ENCODE assay signal across 27 cellular contexts in the genomic region with DNA sequence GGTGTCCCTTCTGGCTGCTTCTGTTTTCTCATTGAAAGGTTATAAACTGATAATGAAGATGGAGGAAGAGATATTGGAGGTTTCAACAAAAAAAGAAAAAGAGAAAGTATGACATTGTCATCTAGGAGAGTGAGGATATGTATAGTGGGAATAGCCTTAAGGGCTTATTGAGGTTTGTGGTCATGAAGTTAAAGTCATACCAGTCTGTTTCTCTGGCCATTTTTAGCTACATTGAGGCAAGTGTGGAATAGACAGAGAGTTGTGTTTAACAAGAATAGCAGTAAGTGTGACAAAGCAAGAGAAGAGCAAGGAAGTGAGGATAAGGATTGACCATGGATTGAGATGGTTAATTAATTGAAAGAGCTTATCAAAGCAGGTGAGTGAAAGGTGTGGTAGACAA.
DNase-seq lines count a peak whose midpoint lies in the region; ATAC-seq, FAIRE-seq and TF ChIP-seq lines count a peak whose summit lies in the region.
"Had no signal": no experiment of that assay in that cellular context is flagged by ENCODE, and none has a peak within 500 bp of the region (broad histone marks: within the 10 kb centered on the region; RNA-seq: fewer than 3 reads in every experiment).

No MANE protein-coding gene starts in this region.

- intact Hi-C loops in GM12878 (cut with micrococcal nuclease; ENCODE audit: unreplicated experiment) = no loop called here

- H3K9me3 ChIP-seq in GM12878 (replicated peaks; ENCODE audit: control insufficient read depth, insufficient read depth, low read length) (no peaks in the 10 kb centered on the region), upper lobe of left lung (no peaks in the 10 kb centered on the region)
- H3K9me3 ChIP-seq: esophagus muscularis mucosa, SJCRH30 had no signal

- no peak overlapping the region for H3K9ac ChIP-seq in GM12878 (ENCODE audit: control insufficient read depth, insufficient read depth, low read length)

- SMC1A ChIA-PET in GM12878 (lab: Charles Lee; ENCODE audit: uncharacterized antibody, unreplicated experiment) = no interaction called here

- H3K36me3 ChIP-seq in GM12878 (ENCODE audit: control insufficient read depth in 2 of 2, insufficient read depth in 2 of 2, low read length in 1 of 2) (no peaks in the 10 kb centered on the region), upper lobe of left lung (no peaks in the 10 kb centered on the region)
- H3K36me3 ChIP-seq: esophagus muscularis mucosa, SJCRH30 had no signal

- H3K27ac ChIP-seq in GM12878 (ENCODE audit: control insufficient read depth, insufficient read depth) = no peak overlapping the region
- H3K27ac ChIP-seq in upper lobe of left lung = no peak overlapping the region
- H3K27ac ChIP-seq: esophagus muscularis mucosa, SJCRH30, VCaP had no signal

- no TSS peak for BruUV-seq in GM12878 (replicated peaks; lab: Mats Ljungman, UMichigan)

- H3K9me3 Mint-ChIP-seq in activated CD4-positive, alpha-beta T cell treated with anti-CD3 and anti-CD28 coated beads, Interleukin-2, amount 10 ng/mL, durations not matched to agents 7 days and 5 days = no peaks in the 10 kb centered on the region
- H3K9me3 Mint-ChIP-seq: activated naive CD4-positive, alpha-beta T cell treated with anti-CD3 and anti-CD28 coated beads, Interleukin-2, amount 50 U/mL, for 72 hours; nephron; T-helper 1 cell treated with Interleukin-12 subunit alpha and Interleukin-12 subunit beta and Interleukin-4 antibody, amounts not matched to agents 30 μg/mL and 1 μg/mL, for 36 hours; type B pancreatic cell had no signal

- H3K27me3 ChIP-seq in GM12878 (replicated peaks in 1 of 2; ENCODE audit: control insufficient read depth in 2 of 2, insufficient read depth in 2 of 2, low read length in 1 of 2) = no peaks in the 10 kb centered on the region
- H3K27me3 ChIP-seq in upper lobe of left lung = no peaks in the 10 kb centered on the region
- H3K27me3 ChIP-seq: esophagus muscularis mucosa, SJCRH30 had no signal

- TF ChIP-seq POLR2A in GM12878 (IDR thresholded peaks at IDR 0.05; ENCODE audit: low read depth, low read length) (no peak), upper lobe of left lung (IDR thresholded peaks at IDR 0.05) (no peak)

- peaks cover 2% of the 10 kb centered on the region for H3K4me1 Mint-ChIP-seq in activated CD4-positive, alpha-beta T cell treated with anti-CD3 and anti-CD28 coated beads, Interleukin-2, amount 10 ng/mL, durations not matched to agents 7 days and 5 days
- H3K4me1 Mint-ChIP-seq: mesothelial cell of epicardium, nephron had no signal

- in situ Hi-C loops in GM12878 (cut with MboI) = no loop called here

- no peak for FAIRE-seq in GM12878 (lab: Jason Lieb, UNC)
- FAIRE-seq: H1 had no signal

- H3K4me3 Mint-ChIP-seq in activated CD4-positive, alpha-beta T cell treated with anti-CD3 and anti-CD28 coated beads, Interleukin-2, amount 10 ng/mL, durations not matched to agents 7 days and 5 days = no peak overlapping the region
- H3K4me3 Mint-ChIP-seq: CD8-positive, alpha-beta T cell; mesothelial cell of epicardium; nephron; T-helper 1 cell treated with Interleukin-12 subunit alpha and Interleukin-12 subunit beta and Interleukin-4 antibody, amounts not matched to agents 30 μg/mL and 1 μg/mL, for 36 hours; type B pancreatic cell had no signal

- TF ChIP-seq EP300 in GM12878 (IDR thresholded peaks at IDR 0.05; ENCODE audit: borderline replicate concordance in 1 of 2, control insufficient read depth in 1 of 2, low read depth in 2 of 2, low read length in 2 of 2) = no peak; a peak in 1 of 4 replicates
- no peak for TF ChIP-seq EP300 in upper lobe of left lung (IDR thresholded peaks at IDR 0.05)

- CTCF ChIA-PET in GM12878 (lab: Yijun Ruan, JAX) = interaction anchor here (0.6 to 0.8 kb wide), 2 partner anchors 21 to 66 kb away, joined by 3 read pairs; no protein-coding TSS in a partner anchor
- CTCF ChIA-PET in activated CD4-positive, alpha-beta T cell treated with anti-CD3 and anti-CD28 coated beads, Interleukin-2, amount 10 ng/mL, durations not matched to agents 7 days and 5 days (lab: Charles Lee) = no interaction called here

- POLR2A ChIA-PET in GM12878 (lab: Charles Lee) = no interaction called here
- POLR2A ChIA-PET in activated CD4-positive, alpha-beta T cell treated with anti-CD3 and anti-CD28 coated beads, Interleukin-2, amount 10 ng/mL, durations not matched to agents 7 days and 5 days (lab: Charles Lee) = no interaction called here

- TF ChIP-seq CTCF in GM12878 (IDR thresholded peaks at IDR 0.05 in 2 of 3, conservative IDR thresholded peaks at IDR 0.05 in 1 of 3; ENCODE audit: control insufficient read depth in 2 of 3, extremely low read depth in 1 of 3, insufficient read depth in 1 of 3, low read depth in 3 of 3, low read length in 3 of 3) (no peak), upper lobe of left lung (IDR thresholded peaks at IDR 0.05) (no peak)

- H3K4me3 ChIP-seq in GM12878 (no peak overlapping the region), upper lobe of left lung (no peak overlapping the region)
- H3K4me3 ChIP-seq: esophagus muscularis mucosa, SJCRH30 had no signal

- H3K4me1 ChIP-seq in GM12878 (ENCODE audit: control insufficient read depth, insufficient read depth, low read length) (no peaks in the 10 kb centered on the region), upper lobe of left lung (no peaks in the 10 kb centered on the region)
- H3K4me1 ChIP-seq: esophagus muscularis mucosa, SJCRH30 had no signal

- H3K79me2 ChIP-seq in GM12878 (ENCODE audit: control insufficient read depth, insufficient read depth, low read length) = no peaks in the 10 kb centered on the region

- no peaks in the 10 kb centered on the region for H3K36me3 Mint-ChIP-seq in activated CD4-positive, alpha-beta T cell treated with anti-CD3 and anti-CD28 coated beads, Interleukin-2, amount 10 ng/mL, durations not matched to agents 7 days and 5 days (ENCODE audit: low read depth)
- H3K36me3 Mint-ChIP-seq: activated naive CD4-positive, alpha-beta T cell treated with anti-CD3 and anti-CD28 coated beads, Interleukin-2, amount 50 U/mL, for 72 hours had no signal

- DNase-seq in GM12878 (ENCODE audit: low read depth, low spot score) (no peak), kidney glomerular epithelial cell (lab: John Stamatoyannopoulos, UW) (no peak), activated gamma-delta T cell (lab: John Stamatoyannopoulos, UW) (no peak), upper lobe of left lung (no peak)
- DNase-seq in activated CD4-positive, alpha-beta T cell treated with anti-CD3 and anti-CD28 coated beads, Interleukin-2, amount 10 ng/mL, durations not matched to agents 7 days and 5 days = no peak
- DNase-seq: activated T-cell treated with anti-CD3 and anti-CD28 coated beads for 4 hours; CD8-positive, alpha-beta T cell; DMS79 treated with DMSO at 0.1 percent for 48 hours; effector memory CD4-positive, alpha-beta T cell; left colon; NCI-H1436 treated with DMSO at 0.1 percent for 48 hours; NCI-H82; PC-3; SJCRH30; stimulated activated CD4-positive, alpha-beta T cell treated with anti-CD3 and anti-CD28 coated beads, Interleukin-1b, Interleukin-23, amount 100 ng/mL, for 48 hours had no signal

- no peaks in the 10 kb centered on the region for H3K27me3 Mint-ChIP-seq in activated CD4-positive, alpha-beta T cell treated with anti-CD3 and anti-CD28 coated beads, Interleukin-2, amount 10 ng/mL, durations not matched to agents 7 days and 5 days
- H3K27me3 Mint-ChIP-seq: progenitor cell of endocrine pancreas, type B pancreatic cell had no signal

- RAD21 ChIA-PET in GM12878 (lab: Charles Lee; ENCODE audit: unreplicated experiment) = interaction anchor here (1.4 kb wide), 1 partner anchor 19 kb away, joined by 3 read pairs; no protein-coding TSS in a partner anchor

- no peaks in the 10 kb centered on the region for H4K20me1 ChIP-seq in GM12878 (ENCODE audit: control insufficient read depth, insufficient read depth)

- H3K27ac Mint-ChIP-seq in activated CD4-positive, alpha-beta T cell treated with anti-CD3 and anti-CD28 coated beads, Interleukin-2, amount 10 ng/mL, durations not matched to agents 7 days and 5 days = no peak overlapping the region
- H3K27ac Mint-ChIP-seq: activated naive CD4-positive, alpha-beta T cell treated with anti-CD3 and anti-CD28 coated beads, Interleukin-2, amount 50 U/mL, for 72 hours; mesothelial cell of epicardium; nephron; progenitor cell of endocrine pancreas; T-helper 1 cell treated with Interleukin-12 subunit alpha and Interleukin-12 subunit beta and Interleukin-4 antibody, amounts not matched to agents 30 μg/mL and 1 μg/mL, for 36 hours; type B pancreatic cell had no signal

- ATAC-seq in GM18868 (IDR thresholded peaks at IDR 0.05; ENCODE audit: unreplicated experiment) = peak; percentile 86
- peak; percentile 74 for ATAC-seq in GM21529 (IDR thresholded peaks at IDR 0.05; ENCODE audit: unreplicated experiment)
- ATAC-seq in HG03196 (IDR thresholded peaks at IDR 0.05; ENCODE audit: unreplicated experiment) = peak; percentile 68
- peak; percentile 54; the same call in 2 of the 3 replicates for ATAC-seq in GM12878
- no peak for ATAC-seq in upper lobe of left lung (ENCODE audit: low FRiP score in 2 of 2)
- ATAC-seq: CD8-positive, alpha-beta T cell; left colon; PC-3 had no signal

- H2AFZ ChIP-seq in GM12878 (ENCODE audit: control insufficient read depth, low read depth, low read length) = no peak overlapping the region

- H3K4me2 ChIP-seq in GM12878 (ENCODE audit: control insufficient read depth, insufficient read depth) = no peak overlapping the region

- TF ChIP-seq RAD21 in GM12878 (IDR thresholded peaks at IDR 0.05; ENCODE audit: insufficient read depth, low read depth, low read length) = no peak

TF ChIP-seq in GM12878, 131 proteins besides CTCF, POLR2A, EP300 and RAD21 (continues in another document):
- TF ChIP-seq HDAC2 (IDR thresholded peaks at IDR 0.05) = no peak
- no peak for TF ChIP-seq MYB (IDR thresholded peaks at IDR 0.05; ENCODE audit: borderline replicate concordance, low read depth, low read length)
- TF ChIP-seq CEBPB (IDR thresholded peaks at IDR 0.05; ENCODE audit: borderline replicate concordance in 1 of 2, low read depth in 2 of 2, low read length in 2 of 2) = 0 out of 4 replicates have a peak, but pooled peaks of 1 of the 2 experiments have one; percentile 35
- TF ChIP-seq RUNX3 (IDR thresholded peaks at IDR 0.05; ENCODE audit: low read length) = peak; percentile 96
- TF ChIP-seq CBFB (IDR thresholded peaks at IDR 0.05; ENCODE audit: low read depth) = peak; percentile 33; the same call in 1 of the 2 replicates
- TF ChIP-seq CHD1 (IDR thresholded peaks at IDR 0.05; ENCODE audit: low read depth, low read length) = no peak
- no peak for TF ChIP-seq PAX5 (IDR thresholded peaks at IDR 0.05; ENCODE audit: borderline replicate concordance, low read depth, low read length)
- peak; percentile 64 for TF ChIP-seq MEF2B (IDR thresholded peaks at IDR 0.05; ENCODE audit: partially characterized antibody, poor library complexity, severe bottlenecking)
- no peak for TF ChIP-seq CHD2 (IDR thresholded peaks at IDR 0.05; ENCODE audit: borderline replicate concordance, low read depth, low read length)
- TF ChIP-seq BMI1 (IDR thresholded peaks at IDR 0.05; ENCODE audit: borderline replicate concordance) = no peak

Comparison
In these comparisons a context has a peak if more than half of its experiments do, and no peak if none do; other contexts are left out.
1. ATAC-seq: peak in GM18868 (single experiment), GM21529 (single experiment), HG03196 (single experiment) and GM12878 (single experiment); none in upper lobe of left lung (0 of 2).